16 cellular contexts compared by ENCODE assay signal in the genomic region with DNA sequence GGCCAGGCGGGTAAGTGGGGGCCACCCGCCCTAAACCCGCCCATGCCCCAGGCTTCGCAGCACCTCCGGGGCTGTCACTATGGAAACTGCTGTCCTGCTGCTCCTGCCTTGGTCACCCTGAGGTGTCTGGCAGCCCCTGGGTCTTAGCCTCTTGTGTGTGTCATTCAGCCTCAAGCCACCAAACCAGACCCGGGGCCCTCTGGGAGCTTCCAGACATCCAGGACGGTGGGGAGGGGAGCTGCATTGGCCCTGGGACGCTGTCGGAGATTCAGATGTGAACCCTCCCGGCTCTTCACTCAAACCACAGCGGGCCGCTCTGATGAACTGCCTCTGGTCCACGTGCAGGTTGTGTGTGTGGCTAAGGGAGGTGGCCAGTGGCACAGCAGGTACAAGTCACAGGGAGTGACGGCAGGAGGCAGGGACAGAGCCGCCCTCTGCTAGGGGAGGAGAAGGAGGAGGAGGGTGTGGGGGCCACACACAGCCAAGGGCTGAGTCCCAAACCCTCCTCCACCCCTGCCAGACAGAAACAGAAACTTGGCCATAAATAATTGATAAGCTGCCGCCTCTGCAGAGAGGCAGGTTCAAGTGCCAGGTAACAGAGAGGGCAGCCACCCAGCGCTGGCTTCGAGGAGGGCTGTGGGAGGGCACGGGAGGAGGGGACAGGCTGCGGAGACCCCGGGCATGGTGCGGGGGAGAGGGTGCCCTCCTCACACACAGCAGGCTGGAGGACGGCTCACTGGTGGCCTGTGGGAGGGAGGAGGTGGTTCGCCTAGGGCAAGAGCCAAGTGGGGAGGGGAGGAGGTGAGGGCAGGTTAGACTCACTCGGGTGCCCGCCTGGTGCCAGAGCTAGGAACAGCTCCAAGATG. TPM values are rescaled to one million over a fixed set of nuclear protein-coding genes. Genes with fewer than 3 reads are reported as not detected.
DNase-seq lines count a peak whose midpoint lies in the region; ATAC-seq and TF ChIP-seq lines count a peak whose summit lies in the region.
"Had no signal": no experiment of that assay in that cellular context is flagged by ENCODE, and none has a peak within 500 bp of the region (broad histone marks: within the 10 kb centered on the region; RNA-seq: fewer than 3 reads in every experiment).

No MANE protein-coding gene starts in this region.

- H3K36me3 ChIP-seq in thyroid gland: no peaks in the 10 kb centered on the region
- H3K36me3 ChIP-seq in spleen: no peaks in the 10 kb centered on the region
- H3K36me3 ChIP-seq in GM23248 (ENCODE audit: low read depth): no peaks in the 10 kb centered on the region

- H3K9me3 ChIP-seq in thyroid gland (no peaks in the 10 kb centered on the region), spleen (no peaks in the 10 kb centered on the region), GM23248 (ENCODE audit: low read depth) (no peaks in the 10 kb centered on the region)

- TF ChIP-seq CTCF in thyroid gland (IDR thresholded peaks at IDR 0.05) (peak in 1 of 6 experiments; percentile 27), spleen (IDR thresholded peaks at IDR 0.05 in 8 of 11, conservative IDR thresholded peaks at IDR 0.05 in 3 of 11) (no peak)

- H3K4me1 ChIP-seq in thyroid gland: peaks cover 6 to 32% of the 10 kb centered on the region in 2 donors
- H3K4me1 ChIP-seq in spleen: peaks cover 18 to 67% (median 33%) of the 10 kb centered on the region in 6 donors
- H3K4me1 ChIP-seq in GM23248 (ENCODE audit: insufficient read depth): peaks cover 26% of the 10 kb centered on the region

- H3K4me2 ChIP-seq in GM23248 (ENCODE audit: unreplicated experiment): no peak overlapping the region

- H3K9me2 ChIP-seq in GM23248 (ENCODE audit: insufficient read depth): no peaks in the 10 kb centered on the region

- peak; percentile 73 for ATAC-seq in left lobe of liver
- no peak for ATAC-seq in HG02759 (IDR thresholded peaks at IDR 0.05; ENCODE audit: unreplicated experiment)
- ATAC-seq: natural killer cell treated with Interleukin-12 subunit alpha and Interleukin-12 subunit beta and Interleukin-15 and Interleukin-18, amount 100 ng/mL, for 72 hours had no signal

- intact Hi-C loops in thyroid gland (cut with DNase I) (no loop called here), spleen (cut with DNase I; ENCODE audit: low total_unique reads) (loop anchor here (5.0 to 10.0 kb wide), 2 partner anchors 160 to 187 kb away; a partner anchor contains a TSS)

- H3F3A ChIP-seq in GM23248 (ENCODE audit: insufficient read depth): no peaks in the 10 kb centered on the region

- H3K79me2 ChIP-seq in GM23248 (ENCODE audit: insufficient read depth): no peaks in the 10 kb centered on the region

- in situ Hi-C loops in GM23248 (cut with MboI): loop anchor here (10.0 to 25.0 kb wide), 3 partner anchors 160 to 452 kb away; a partner anchor contains a TSS

- H4K20me1 ChIP-seq in GM23248 (ENCODE audit: insufficient read depth): no peaks in the 10 kb centered on the region

- no peak for TF ChIP-seq POLR2A in thyroid gland (IDR thresholded peaks at IDR 0.05)
- no peak for TF ChIP-seq POLR2A in spleen (IDR thresholded peaks at IDR 0.05)

- no peak overlapping the region for H3K9ac ChIP-seq in GM23248

- DNase-seq in NCI-H146 (lab: John Stamatoyannopoulos, UW) (peak; percentile 30), NCI-H146 treated with DMSO at 0.1 percent for 48 hours (lab: John Stamatoyannopoulos, UW; ENCODE audit: unreplicated experiment) (no peak), OCI-M1 (lab: John Stamatoyannopoulos, UW) (peak; percentile 71), left lobe of liver (ENCODE audit: low spot score) (peak; percentile 82), thyroid gland (peak; percentile 67 to 73), spleen (no peak), GM23248 (no peak)
- DNase-seq: activated CD4-positive, alpha-beta T cell treated with anti-CD3 and anti-CD28 coated beads, Interleukin-2, amount 10 ng/mL, durations not matched to agents 24 days and 14 days; effector CD4-positive, alpha-beta T cell; HCEC 1CT; MV-4-11; NCI-H524 treated with DMSO at 0.1 percent for 48 hours; T-helper 2 cell had no signal

- no peak overlapping the region for H2AFZ ChIP-seq in GM23248

- 41 to 46% methylated on average over 24 to 25 of the region's 26 CpGs for WGBS in thyroid gland, 2 donors
- WGBS in spleen, 5 donors: 75 to 90% (median 84%) methylated on average over 23 to 26 of the region's 26 CpGs
- WGBS in GM23248 (ENCODE audit: low coverage in 1 of 2, low lambda C conversion rate in 2 of 2, missing lambda C conversion rate in 2 of 2), 2 experiments: 43 to 49% methylated on average over 26 of the region's 26 CpGs

- H3K27me3 ChIP-seq in thyroid gland (no peaks in the 10 kb centered on the region), spleen (replicated peaks in 1 of 7) (no peaks in the 10 kb centered on the region), GM23248 (replicated peaks; ENCODE audit: insufficient read depth) (no peaks in the 10 kb centered on the region)

- H3K27ac ChIP-seq in thyroid gland: no peak overlapping the region
- peak overlapping the region in 2 of 8 donors; percentile 65 to 81 for H3K27ac ChIP-seq in spleen
- no peak overlapping the region for H3K27ac ChIP-seq in GM23248

- H3K4me3 ChIP-seq in thyroid gland (replicated peaks in 1 of 3) (peak overlapping the region in 1 of 3 donors; percentile 10), spleen (no peak overlapping the region), GM23248 (no peak overlapping the region)

RNA-seq across cellular contexts. Expression of a gene that starts 8.0 kb away (rescaled TPM):
- not detected for total RNA-seq in left lobe of liver
- not detected for total RNA-seq in thyroid gland
- total RNA-seq in spleen: not detected
- under 1 TPM; 0.42 to 0.99 (median 0.52) TPM for polyA plus RNA-seq in spleen
- total RNA-seq in GM23248 (2014; rRNA removed; shearing (Covaris generic)): not detected in 2 replicates
- polyA plus RNA-seq in GM23248 (2016; fragmentation: Nextera tagmentation; extraction: Ambion mirVana): 2.7 TPM in 2 replicates
- total RNA-seq: A172 had no signal

RNA-seq across cellular contexts. Expression of a gene that starts 21.0 kb away (rescaled TPM):
- 1.3 TPM for total RNA-seq in left lobe of liver
- 1 to 10 TPM in 3 of 4 donors, under 1 TPM in 1; 0.34 to 1.7 (median 1.0) TPM for total RNA-seq in thyroid gland
- total RNA-seq in spleen: 1 to 10 TPM in 6 of 7 donors, under 1 TPM in 1; 0.97 to 3.5 (median 2.1) TPM
- 1 to 10 TPM; 1.3 to 3.8 (median 2.7) TPM for polyA plus RNA-seq in spleen
- 0.11 TPM in 1 of 2 replicates, not detected in the other for total RNA-seq in GM23248 (2014; rRNA removed; shearing (Covaris generic))
- 0.63 and 2.1 TPM in 2 replicates for polyA plus RNA-seq in GM23248 (2016; fragmentation: Nextera tagmentation; extraction: Ambion mirVana)

RNA-seq across cellular contexts. Expression of a gene that starts 21.0 kb away (rescaled TPM):
- total RNA-seq in left lobe of liver (24.9 TPM), thyroid gland (10 to 100 TPM; 29.3 to 36.4 (median 31.3) TPM), spleen (10 to 100 TPM; 26.2 to 40.1 (median 28.8) TPM)
- polyA plus RNA-seq in spleen (10 to 100 TPM; 13.0 to 27.2 (median 24.5) TPM), GM23248 (2016; fragmentation: Nextera tagmentation; extraction: Ambion mirVana) (15.8 and 16.9 TPM in 2 replicates)
- total RNA-seq in GM23248 (2014; rRNA removed; shearing (Covaris generic)): 20.6 and 22.8 TPM in 2 replicates

RNA-seq across cellular contexts. Expression of a gene that starts 53.3 kb away (rescaled TPM):
- total RNA-seq in left lobe of liver (not detected), thyroid gland (1 to 10 TPM in 1 of 4 donors, under 1 TPM in 2, not detected in 1; 0.40 to 1.4 (median 0.63) TPM), spleen (1 to 10 TPM in 2 of 7 donors, under 1 TPM in 4, not detected in 1; 0.19 to 3.0 (median 0.79) TPM)
- polyA plus RNA-seq in spleen (under 1 TPM; 0.20 to 0.54 (median 0.41) TPM), GM23248 (2016; fragmentation: Nextera tagmentation; extraction: Ambion mirVana) (36.8 and 45.3 TPM in 2 replicates)
- total RNA-seq in GM23248 (2014; rRNA removed; shearing (Covaris generic)): 6.2 and 9.2 TPM in 2 replicates
- total RNA-seq: activated CD4-positive, alpha-beta T cell treated with anti-CD3 and anti-CD28 coated beads, Interleukin-2, amount 10 ng/mL, durations not matched to agents 24 days and 14 days had no signal

Comparison
In these comparisons a context has a peak if more than half of its experiments do, and no peak if none do; other contexts are left out.
1. DNase-seq: peak in NCI-H146 (single experiment), OCI-M1 (single experiment), left lobe of liver (single experiment) and thyroid gland (2 of 2); none in NCI-H146 treated with DMSO at 0.1 percent for 48 hours (single experiment), spleen (single experiment) and GM23248 (single experiment).